In genomic region chr13:59677966-59678814, GRCh38 we compare ENCODE assay signal across 9 cellular contexts.
DNase-seq lines count a peak whose midpoint lies in the region; ATAC-seq and TF ChIP-seq lines count a peak whose summit lies in the region.
"Had no signal": no experiment of that assay in that cellular context is flagged by ENCODE, and none has a peak within 500 bp of the region (broad histone marks: within the 10 kb centered on the region; RNA-seq: fewer than 3 reads in every experiment).

No MANE protein-coding gene starts in this region.

- H3K4me3 Mint-ChIP-seq in GM23338, result no peak overlapping the region
- no peak overlapping the region for H3K4me3 Mint-ChIP-seq in T-helper 17 cell

- H3K9me2 ChIP-seq in GM23338 (ENCODE audit: insufficient read depth), result no peaks in the 10 kb centered on the region

- H3K36me3 Mint-ChIP-seq in GM23338 (ENCODE audit: low read depth) (no peaks in the 10 kb centered on the region), T-helper 17 cell (ENCODE audit: low read depth) (no peaks in the 10 kb centered on the region)
- H3K36me3 Mint-ChIP-seq: activated naive CD4-positive, alpha-beta T cell treated with anti-CD3 and anti-CD28 coated beads, Interleukin-2, amount 50 U/mL, for 72 hours had no signal

- no peak overlapping the region for H3K4me2 ChIP-seq in GM23338

- H3K27me3 Mint-ChIP-seq in GM23338 (ENCODE audit: insufficient read depth, low read depth, poor library complexity) (no peaks in the 10 kb centered on the region), T-helper 17 cell (no peaks in the 10 kb centered on the region)

- peaks cover 11% of the 10 kb centered on the region for H3K4me1 Mint-ChIP-seq in GM23338
- peaks cover 4% of the 10 kb centered on the region for H3K4me1 Mint-ChIP-seq in T-helper 17 cell

- H3F3A ChIP-seq in GM23338 (replicated peaks; ENCODE audit: low read depth), result no peaks in the 10 kb centered on the region

- ATAC-seq in GM23338, result peak; percentile 88
- ATAC-seq in T-helper 17 cell, result peak; percentile 75

- H3K4me3 ChIP-seq in GM23338, result no peak overlapping the region
- no peak overlapping the region for H3K4me3 ChIP-seq in foreskin fibroblast (ENCODE audit: low read depth in 1 of 2, low read length in 2 of 2)
- H3K4me3 ChIP-seq in prostate gland, result no peak overlapping the region

- H3K9me3 ChIP-seq in T-helper 17 cell (ENCODE audit: control insufficient read depth, low read length, poor library complexity, severe bottlenecking) (no peaks in the 10 kb centered on the region), prostate gland (no peaks in the 10 kb centered on the region)

- peak; percentile 52 for DNase-seq in NCI-H2171 treated with DMSO at 0.1 percent for 48 hours (lab: John Stamatoyannopoulos, UW)
- DNase-seq in NCI-H2171 (lab: John Stamatoyannopoulos, UW), result no peak
- peak; percentile 78 for DNase-seq in GM23338 (ENCODE audit: low spot score)
- DNase-seq in LoVo (ENCODE audit: low spot score), result peak; percentile 24
- no peak for DNase-seq in T-helper 17 cell
- peak; percentile 9 to 62 for DNase-seq in foreskin fibroblast
- DNase-seq in prostate gland (ENCODE audit: low spot score), result no peak
- DNase-seq in stimulated activated CD4-positive, alpha-beta T cell treated with anti-CD3 and anti-CD28 coated beads, Interleukin-4, amount 100 ng/mL, for 4 hours, result no peak

- H3K36me3 ChIP-seq in GM23338 (ENCODE audit: insufficient read depth) (no peaks in the 10 kb centered on the region), prostate gland (no peaks in the 10 kb centered on the region)

- no peaks in the 10 kb centered on the region for H3K9me3 Mint-ChIP-seq in GM23338
- H3K9me3 Mint-ChIP-seq: activated naive CD4-positive, alpha-beta T cell treated with anti-CD3 and anti-CD28 coated beads, Interleukin-2, amount 50 U/mL, for 72 hours had no signal

- no peak overlapping the region for H3K27ac Mint-ChIP-seq in GM23338
- no peak overlapping the region for H3K27ac Mint-ChIP-seq in T-helper 17 cell
- H3K27ac Mint-ChIP-seq: activated naive CD4-positive, alpha-beta T cell treated with anti-CD3 and anti-CD28 coated beads, Interleukin-2, amount 50 U/mL, for 72 hours had no signal

- intact Hi-C loops in prostate gland (cut with DNase I), result loop anchor here (2.0 kb wide), 1 partner anchor 287 kb away; no protein-coding TSS in a partner anchor

- H3K4me1 ChIP-seq in GM23338 (ENCODE audit: insufficient read depth), result peaks cover 10% of the 10 kb centered on the region
- no peaks in the 10 kb centered on the region for H3K4me1 ChIP-seq in prostate gland (replicated peaks)

- no peaks in the 10 kb centered on the region for H3K79me2 ChIP-seq in GM23338 (replicated peaks; ENCODE audit: insufficient read depth)

- TF ChIP-seq CTCF in GM23338 (conservative IDR thresholded peaks at IDR 0.05; ENCODE audit: low read depth in 2 of 2) (peak; percentile 86 to 99), foreskin fibroblast (IDR thresholded peaks at IDR 0.05; ENCODE audit: low read depth, low read length) (peak; percentile 78), prostate gland (IDR thresholded peaks at IDR 0.05) (peak in 3 of 4 experiments; percentile 39 to 58 (median 57))

- no peak overlapping the region for H2AFZ ChIP-seq in GM23338

- H4K20me1 ChIP-seq in GM23338 (replicated peaks; ENCODE audit: insufficient read depth), result no peaks in the 10 kb centered on the region

- TF ChIP-seq POLR2A in prostate gland (IDR thresholded peaks at IDR 0.05), result no peak

- H3K27ac ChIP-seq in GM23338 (ENCODE audit: low read depth) (no peak overlapping the region), prostate gland (no peak overlapping the region)

- 84% methylated on average over 6 of the region's 6 CpGs for WGBS in prostate gland

- H3K27me3 ChIP-seq in GM23338 (ENCODE audit: insufficient read depth), result no peaks in the 10 kb centered on the region
- no peaks in the 10 kb centered on the region for H3K27me3 ChIP-seq in prostate gland (replicated peaks; ENCODE audit: insufficient read depth)

TF ChIP-seq in GM23338, 12 proteins besides CTCF, POLR2A, EP300 and RAD21:
- TF ChIP-seq EZH2 (IDR thresholded peaks at IDR 0.05; ENCODE audit: low read depth, unreplicated experiment), result no peak
- no peak for TF ChIP-seq CREB1 (CRISPR knock-in tag; IDR thresholded peaks at IDR 0.05; ENCODE audit: low read depth)
- no peak for TF ChIP-seq ETS1 (IDR thresholded peaks at IDR 0.05)
- no peak for TF ChIP-seq ZNF331 (CRISPR knock-in tag; IDR thresholded peaks at IDR 0.05; ENCODE audit: low read depth)
- no peak for TF ChIP-seq ZNF114 (CRISPR knock-in tag; IDR thresholded peaks at IDR 0.05)
- no peak for TF ChIP-seq POLR2AphosphoS5 (IDR thresholded peaks at IDR 0.05; ENCODE audit: low read depth)
- TF ChIP-seq, protein P1, sequence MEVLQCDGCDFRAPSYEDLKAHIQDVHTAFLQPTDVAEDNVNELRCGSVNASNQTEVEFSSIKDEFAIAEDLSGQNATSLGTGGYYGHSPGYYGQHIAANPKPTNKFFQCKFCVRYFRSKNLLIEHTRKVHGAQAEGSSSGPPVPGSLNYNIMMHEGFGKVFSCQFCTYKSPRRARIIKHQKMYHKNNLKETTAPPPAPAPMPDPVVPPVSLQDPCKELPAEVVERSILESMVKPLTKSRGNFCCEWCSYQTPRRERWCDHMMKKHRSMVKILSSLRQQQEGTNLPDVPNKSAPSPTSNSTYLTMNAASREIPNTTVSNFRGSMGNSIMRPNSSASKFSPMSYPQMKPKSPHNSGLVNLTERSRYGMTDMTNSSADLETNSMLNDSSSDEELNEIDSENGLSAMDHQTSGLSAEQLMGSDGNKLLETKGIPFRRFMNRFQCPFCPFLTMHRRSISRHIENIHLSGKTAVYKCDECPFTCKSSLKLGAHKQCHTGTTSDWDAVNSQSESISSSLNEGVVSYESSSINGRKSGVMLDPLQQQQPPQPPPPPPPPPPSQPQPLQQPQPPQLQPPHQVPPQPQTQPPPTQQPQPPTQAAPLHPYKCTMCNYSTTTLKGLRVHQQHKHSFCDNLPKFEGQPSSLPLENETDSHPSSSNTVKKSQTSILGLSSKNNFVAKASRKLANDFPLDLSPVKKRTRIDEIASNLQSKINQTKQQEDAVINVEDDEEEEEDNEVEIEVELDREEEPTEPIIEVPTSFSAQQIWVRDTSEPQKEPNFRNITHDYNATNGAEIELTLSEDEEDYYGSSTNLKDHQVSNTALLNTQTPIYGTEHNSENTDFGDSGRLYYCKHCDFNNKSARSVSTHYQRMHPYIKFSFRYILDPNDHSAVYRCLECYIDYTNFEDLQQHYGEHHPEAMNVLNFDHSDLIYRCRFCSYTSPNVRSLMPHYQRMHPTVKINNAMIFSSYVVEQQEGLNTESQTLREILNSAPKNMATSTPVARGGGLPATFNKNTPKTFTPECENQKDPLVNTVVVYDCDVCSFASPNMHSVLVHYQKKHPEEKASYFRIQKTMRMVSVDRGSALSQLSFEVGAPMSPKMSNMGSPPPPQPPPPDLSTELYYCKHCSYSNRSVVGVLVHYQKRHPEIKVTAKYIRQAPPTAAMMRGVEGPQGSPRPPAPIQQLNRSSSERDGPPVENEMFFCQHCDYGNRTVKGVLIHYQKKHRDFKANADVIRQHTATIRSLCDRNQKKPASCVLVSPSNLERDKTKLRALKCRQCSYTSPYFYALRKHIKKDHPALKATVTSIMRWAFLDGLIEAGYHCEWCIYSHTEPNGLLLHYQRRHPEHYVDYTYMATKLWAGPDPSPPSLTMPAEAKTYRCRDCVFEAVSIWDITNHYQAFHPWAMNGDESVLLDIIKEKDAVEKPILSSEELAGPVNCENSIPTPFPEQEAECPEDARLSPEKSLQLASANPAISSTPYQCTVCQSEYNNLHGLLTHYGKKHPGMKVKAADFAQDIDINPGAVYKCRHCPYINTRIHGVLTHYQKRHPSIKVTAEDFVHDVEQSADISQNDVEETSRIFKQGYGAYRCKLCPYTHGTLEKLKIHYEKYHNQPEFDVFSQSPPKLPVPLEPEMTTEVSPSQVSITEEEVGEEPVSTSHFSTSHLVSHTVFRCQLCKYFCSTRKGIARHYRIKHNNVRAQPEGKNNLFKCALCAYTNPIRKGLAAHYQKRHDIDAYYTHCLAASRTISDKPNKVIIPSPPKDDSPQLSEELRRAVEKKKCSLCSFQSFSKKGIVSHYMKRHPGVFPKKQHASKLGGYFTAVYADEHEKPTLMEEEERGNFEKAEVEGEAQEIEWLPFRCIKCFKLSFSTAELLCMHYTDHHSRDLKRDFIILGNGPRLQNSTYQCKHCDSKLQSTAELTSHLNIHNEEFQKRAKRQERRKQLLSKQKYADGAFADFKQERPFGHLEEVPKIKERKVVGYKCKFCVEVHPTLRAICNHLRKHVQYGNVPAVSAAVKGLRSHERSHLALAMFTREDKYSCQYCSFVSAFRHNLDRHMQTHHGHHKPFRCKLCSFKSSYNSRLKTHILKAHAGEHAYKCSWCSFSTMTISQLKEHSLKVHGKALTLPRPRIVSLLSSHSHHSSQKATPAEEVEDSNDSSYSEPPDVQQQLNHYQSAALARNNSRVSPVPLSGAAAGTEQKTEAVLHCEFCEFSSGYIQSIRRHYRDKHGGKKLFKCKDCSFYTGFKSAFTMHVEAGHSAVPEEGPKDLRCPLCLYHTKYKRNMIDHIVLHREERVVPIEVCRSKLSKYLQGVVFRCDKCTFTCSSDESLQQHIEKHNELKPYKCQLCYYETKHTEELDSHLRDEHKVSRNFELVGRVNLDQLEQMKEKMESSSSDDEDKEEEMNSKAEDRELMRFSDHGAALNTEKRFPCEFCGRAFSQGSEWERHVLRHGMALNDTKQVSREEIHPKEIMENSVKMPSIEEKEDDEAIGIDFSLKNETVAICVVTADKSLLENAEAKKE (CRISPR knock-in tag; IDR thresholded peaks at IDR 0.05), result no peak

Comparison
In these comparisons a context has a peak if more than half of its experiments do, and no peak if none do; other contexts are left out.
1. DNase-seq: peak in NCI-H2171 treated with DMSO at 0.1 percent for 48 hours (single experiment), GM23338 (single experiment), LoVo (single experiment) and foreskin fibroblast (2 of 2); none in NCI-H2171 (single experiment), T-helper 17 cell (0 of 3), prostate gland (single experiment) and stimulated activated CD4-positive, alpha-beta T cell treated with anti-CD3 and anti-CD28 coated beads, Interleukin-4, amount 100 ng/mL, for 4 hours (0 of 2).
2. Peak in every context shown above with its lines, with median percentiles within 50 percentile points of each other: CTCF ChIP-seq.